In genomic region chr1:8077602-8078001, GRCh38 we compare ENCODE assay signal across 1 cellular context.
A peak's percentile ranks its signal among the peaks of the same experiment; 100 is the strongest.
TF ChIP-seq lines count a peak whose summit lies in the region.

No MANE protein-coding gene starts in this region.

TF ChIP-seq in HepG2, 621 proteins besides CTCF, POLR2A, EP300 and RAD21 (continued from another document):
- TF ChIP-seq ZNF687 (CRISPR knock-in tag; IDR thresholded peaks at IDR 0.05) (peak; percentile 5; the same call in 1 of the 2 replicates), ZNF629 (CRISPR knock-in tag; conservative IDR thresholded peaks at IDR 0.05) (no peak), ETS1 (CRISPR knock-in tag; IDR thresholded peaks at IDR 0.05) (no peak), TBX2 (CRISPR knock-in tag; IDR thresholded peaks at IDR 0.05; ENCODE audit: borderline replicate concordance) (no peak), CREM (IDR thresholded peaks at IDR 0.05) (0 out of 2 replicates have a peak, but pooled peaks have one; percentile 3), CREM (CRISPR knock-in tag; IDR thresholded peaks at IDR 0.05) (no peak), GRHL1 (CRISPR knock-in tag; conservative IDR thresholded peaks at IDR 0.05) (no peak), HIC2 (CRISPR knock-in tag; IDR thresholded peaks at IDR 0.05; ENCODE audit: low read depth) (no peak), ATF6 (CRISPR knock-in tag; conservative IDR thresholded peaks at IDR 0.05) (no peak), ATF4 (CRISPR knock-in tag; IDR thresholded peaks at IDR 0.05) (0 out of 4 replicates have a peak, but pooled peaks of 1 of the 2 experiments have one; percentile 46), ZNF737 (CRISPR knock-in tag; IDR thresholded peaks at IDR 0.05; ENCODE audit: borderline replicate concordance) (no peak), NFIB (CRISPR knock-in tag; IDR thresholded peaks at IDR 0.05; ENCODE audit: borderline replicate concordance) (no peak), U2AF1 (optimal IDR thresholded peaks at IDR 0.05; ENCODE audit: low read depth, low read length) (no peak), GFI1 (CRISPR knock-in tag; IDR thresholded peaks at IDR 0.05; ENCODE audit: borderline replicate concordance) (0 out of 2 replicates have a peak, but pooled peaks have one; percentile 10), ZNF724P (CRISPR knock-in tag; IDR thresholded peaks at IDR 0.05; ENCODE audit: borderline replicate concordance) (no peak), ZNF644 (CRISPR knock-in tag; IDR thresholded peaks at IDR 0.05; ENCODE audit: low read depth) (0 out of 2 replicates have a peak, but pooled peaks have one; percentile 3), GZF1 (CRISPR knock-in tag; IDR thresholded peaks at IDR 0.05) (0 out of 2 replicates have a peak, but pooled peaks have one; percentile 38), NFYC (CRISPR knock-in tag; IDR thresholded peaks at IDR 0.05) (no peak), ZBTB25 (CRISPR knock-in tag; IDR thresholded peaks at IDR 0.05) (no peak), MAFF (IDR thresholded peaks at IDR 0.05; ENCODE audit: low read depth, low read length) (no peak), TCF7 (IDR thresholded peaks at IDR 0.05; ENCODE audit: low read depth) (no peak), ARID2 (CRISPR knock-in tag; IDR thresholded peaks at IDR 0.05; ENCODE audit: borderline replicate concordance) (0 out of 2 replicates have a peak, but pooled peaks have one; percentile 5)
